18 cellular contexts compared by ENCODE assay signal in the genomic region with DNA sequence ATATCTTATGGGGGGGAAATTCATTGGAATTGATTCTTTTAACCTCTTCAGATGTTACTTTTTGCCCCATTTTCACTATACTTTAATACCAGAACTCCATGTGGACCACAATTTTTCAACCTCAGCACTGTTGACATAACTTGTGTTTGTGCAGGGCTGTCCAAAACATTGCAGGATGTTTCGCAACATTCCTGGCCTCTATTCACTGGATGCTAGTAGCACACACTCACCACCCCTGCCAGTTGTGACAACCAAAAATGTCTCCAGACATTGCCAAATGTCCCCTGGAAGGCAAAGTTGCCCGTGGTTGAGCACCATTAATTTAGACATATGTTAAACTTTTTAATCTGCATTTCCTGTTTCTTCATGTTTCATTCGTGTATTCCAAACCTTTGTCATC.
DNase-seq lines count a peak whose midpoint lies in the region; ATAC-seq and TF ChIP-seq lines count a peak whose summit lies in the region.
"Had no signal": no experiment of that assay in that cellular context is flagged by ENCODE, and none has a peak within 500 bp of the region (broad histone marks: within the 10 kb centered on the region; RNA-seq: fewer than 3 reads in every experiment).

No MANE protein-coding gene starts in this region.

- H3K27ac ChIP-seq in prostate gland (no peak overlapping the region), RWPE1 (no peak overlapping the region)
- H3K27ac ChIP-seq: BLaER1 had no signal

- POLR2A ChIA-PET in RWPE1 (lab: Yijun Ruan, JAX; ENCODE audit: low non-redundant PET), result no interaction called here

- H3K4me1 ChIP-seq in prostate gland (replicated peaks), result no peaks in the 10 kb centered on the region
- H3K4me1 ChIP-seq: BLaER1 had no signal

- no peaks in the 10 kb centered on the region for H3K4me1 Mint-ChIP-seq in effector memory CD8-positive, alpha-beta T cell (ENCODE audit: low read depth in 2 of 2)
- H3K4me1 Mint-ChIP-seq: endodermal cell had no signal

- 25% methylated on average over 3 of the region's 3 CpGs for WGBS in prostate gland

- TF ChIP-seq CTCF in AG09309 (IDR thresholded peaks at IDR 0.05; ENCODE audit: control insufficient read depth, insufficient read depth, low read depth, low read length, missing control alignments) (no peak), fibroblast of the aortic adventitia (IDR thresholded peaks at IDR 0.05; ENCODE audit: insufficient read depth, low read length) (no peak), prostate gland (IDR thresholded peaks at IDR 0.05) (no peak), RWPE1 (conservative IDR thresholded peaks at IDR 0.05; ENCODE audit: low read depth) (no peak)

- intact Hi-C loops in prostate gland (cut with DNase I), result no loop called here

- no peaks in the 10 kb centered on the region for H3K9me3 ChIP-seq in prostate gland

- H3K4me3 ChIP-seq in AG09309 (ENCODE audit: control insufficient read depth, low read depth, low read length) (no peak overlapping the region), fibroblast of the aortic adventitia (ENCODE audit: low read depth, low read length) (no peak overlapping the region), prostate gland (no peak overlapping the region)
- H3K4me3 ChIP-seq: BLaER1 had no signal

- H3K9me3 Mint-ChIP-seq in effector memory CD8-positive, alpha-beta T cell, result peaks cover 3 to 15% of the 10 kb centered on the region in 2 donors

- H3K27ac Mint-ChIP-seq in effector memory CD8-positive, alpha-beta T cell, result no peak overlapping the region
- H3K27ac Mint-ChIP-seq: activated T-cell treated with anti-CD3 and anti-CD28 coated beads, Interleukin-2, amount 50 U/mL, for 24 hours; endodermal cell had no signal

- peak; percentile 34 for DNase-seq in AG09309 (ENCODE audit: low read depth)
- peak; percentile 4 for DNase-seq in NCI-H460 (ENCODE audit: extremely low read depth, low read depth)
- DNase-seq in fibroblast of the aortic adventitia (ENCODE audit: low read depth), result peak; percentile 22
- DNase-seq in prostate gland (ENCODE audit: low spot score), result peak; percentile 78
- no peak for DNase-seq in RWPE1 (ENCODE audit: low spot score)
- no peak for DNase-seq in SHP77 (lab: John Stamatoyannopoulos, UW)
- no peak for DNase-seq in amniotic stem cell (lab: John Stamatoyannopoulos, UW)
- no peak for DNase-seq in effector memory CD8-positive, alpha-beta T cell
- DNase-seq: activated CD4-positive, CD25-positive, alpha-beta regulatory T cell treated with anti-CD3 and anti-CD28 coated beads, Interleukin-2, amount 50 U/mL, for 72 hours; activated T-cell treated with anti-CD3 and anti-CD28 coated beads, Interleukin-2, amount 50 U/mL, for 24 hours; anterior cingulate cortex; endodermal cell; H7; hypothalamus; mesendoderm; NCI-H1105; NCI-H446 had no signal

- no peak overlapping the region for H3K4me3 Mint-ChIP-seq in effector memory CD8-positive, alpha-beta T cell
- H3K4me3 Mint-ChIP-seq: activated T-cell treated with anti-CD3 and anti-CD28 coated beads, Interleukin-2, amount 50 U/mL, for 24 hours; endodermal cell had no signal

- CTCF ChIA-PET in RWPE1 (lab: Yijun Ruan, JAX), result no interaction called here

- no peak for ATAC-seq in effector memory CD8-positive, alpha-beta T cell (replicated peaks)

- no peak for TF ChIP-seq POLR2A in prostate gland (IDR thresholded peaks at IDR 0.05)

- H3K36me3 Mint-ChIP-seq in effector memory CD8-positive, alpha-beta T cell (ENCODE audit: insufficient read depth), result no peaks in the 10 kb centered on the region

- H3K27me3 ChIP-seq in prostate gland (replicated peaks; ENCODE audit: insufficient read depth), result no peaks in the 10 kb centered on the region
- H3K27me3 ChIP-seq: BLaER1 had no signal

- no peaks in the 10 kb centered on the region for H3K36me3 ChIP-seq in prostate gland
- H3K36me3 ChIP-seq: BLaER1 had no signal

- no peaks in the 10 kb centered on the region for H3K27me3 Mint-ChIP-seq in effector memory CD8-positive, alpha-beta T cell
- H3K27me3 Mint-ChIP-seq: activated T-cell treated with anti-CD3 and anti-CD28 coated beads, Interleukin-2, amount 50 U/mL, for 24 hours had no signal

Comparison
In these comparisons a context has a peak if more than half of its experiments do, and no peak if none do; other contexts are left out.
1. DNase-seq: peak in AG09309 (single experiment), NCI-H460 (single experiment), fibroblast of the aortic adventitia (single experiment) and prostate gland (single experiment); none in RWPE1 (single experiment), SHP77 (0 of 2), amniotic stem cell (single experiment) and effector memory CD8-positive, alpha-beta T cell (0 of 3).